In the genomic region with DNA sequence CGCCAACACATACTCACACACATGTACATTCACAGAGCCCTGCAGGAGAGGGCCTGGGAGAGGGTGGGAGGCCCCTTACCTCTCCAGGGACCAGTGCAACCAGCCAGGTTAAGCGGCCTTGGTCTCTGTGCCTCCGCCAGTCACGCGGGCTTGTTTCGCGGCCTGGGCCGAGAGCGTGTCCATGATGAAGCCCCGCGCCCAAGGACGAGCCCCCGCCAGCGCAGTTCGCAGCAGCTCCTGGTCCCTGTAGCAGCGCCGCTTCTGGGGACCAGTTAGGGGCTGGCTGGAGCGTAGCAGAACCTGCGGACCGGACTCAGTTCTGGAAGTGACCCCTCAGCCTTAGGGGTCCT, we compare ENCODE assay signal across 9 cellular contexts. TPM values are rescaled to one million over a fixed set of nuclear protein-coding genes. Genes with fewer than 3 reads are reported as not detected.
A peak's percentile ranks its signal among the peaks of the same experiment; 100 is the strongest.
DNase-seq lines count a peak whose midpoint lies in the region; ATAC-seq, FAIRE-seq and TF ChIP-seq lines count a peak whose summit lies in the region.
"Had no signal": no experiment of that assay in that cellular context is flagged by ENCODE, and none has a peak within 500 bp of the region (broad histone marks: within the 10 kb centered on the region; RNA-seq: fewer than 3 reads in every experiment).

No MANE protein-coding gene starts in this region.

- intact Hi-C loops in activated CD4-positive, alpha-beta T cell treated with anti-CD3 and anti-CD28 coated beads, Interleukin-2, amount 10 ng/mL, durations not matched to agents 24 days and 14 days (cut with micrococcal nuclease), result no loop called here
- intact Hi-C loops in kidney (cut with DNase I), result no loop called here

- in situ Hi-C loops in GM13976 (cut with MboI; ENCODE audit: low sequenced_read_pairs, unreplicated experiment), result no loop called here

- H3K9ac ChIP-seq in kidney (ENCODE audit: low read length in 2 of 2), result peak overlapping the region; percentile 32 to 84

- no peaks in the 10 kb centered on the region for H3K9me3 ChIP-seq in kidney (ENCODE audit: control insufficient read depth in 1 of 2, low read length in 2 of 2)
- no peaks in the 10 kb centered on the region for H3K9me3 ChIP-seq in thymus (ENCODE audit: control insufficient read depth)

- peak overlapping the region; percentile 80 to 91 for H3K27ac ChIP-seq in kidney (ENCODE audit: low read depth in 2 of 2, low read length in 2 of 2)
- no peak overlapping the region for H3K27ac ChIP-seq in thymus (ENCODE audit: low read depth)

- FAIRE-seq in kidney (lab: Jason Lieb, UNC), result no peak

- no peaks in the 10 kb centered on the region for H3K27me3 Mint-ChIP-seq in activated CD4-positive, alpha-beta T cell treated with anti-CD3 and anti-CD28 coated beads, Interleukin-2, amount 10 ng/mL, durations not matched to agents 24 days and 14 days
- H3K27me3 Mint-ChIP-seq in activated naive CD8-positive, alpha-beta T cell treated with anti-CD3 and anti-CD28 coated beads, Interleukin-2, amount 50 U/mL, for 24 hours, result no peaks in the 10 kb centered on the region

- H3K4me3 Mint-ChIP-seq in activated CD4-positive, alpha-beta T cell treated with anti-CD3 and anti-CD28 coated beads, Interleukin-2, amount 10 ng/mL, durations not matched to agents 24 days and 14 days, result peak overlapping the region; percentile 85
- H3K4me3 Mint-ChIP-seq in activated naive CD8-positive, alpha-beta T cell treated with anti-CD3 and anti-CD28 coated beads, Interleukin-2, amount 50 U/mL, for 24 hours, result peak overlapping the region; percentile 78

- H3K27me3 ChIP-seq in thymus (ENCODE audit: control insufficient read depth, insufficient read depth), result no peaks in the 10 kb centered on the region

- H3K4me1 Mint-ChIP-seq in activated CD4-positive, alpha-beta T cell treated with anti-CD3 and anti-CD28 coated beads, Interleukin-2, amount 10 ng/mL, durations not matched to agents 24 days and 14 days, result peaks cover 13% of the 10 kb centered on the region
- peaks cover 23% of the 10 kb centered on the region for H3K4me1 Mint-ChIP-seq in activated naive CD8-positive, alpha-beta T cell treated with anti-CD3 and anti-CD28 coated beads, Interleukin-2, amount 50 U/mL, for 24 hours

- H3K27ac Mint-ChIP-seq in activated CD4-positive, alpha-beta T cell treated with anti-CD3 and anti-CD28 coated beads, Interleukin-2, amount 10 ng/mL, durations not matched to agents 24 days and 14 days, result no peak overlapping the region
- H3K27ac Mint-ChIP-seq in activated naive CD8-positive, alpha-beta T cell treated with anti-CD3 and anti-CD28 coated beads, Interleukin-2, amount 50 U/mL, for 24 hours, result no peak overlapping the region

- peaks cover 2% of the 10 kb centered on the region for H3K36me3 Mint-ChIP-seq in activated CD4-positive, alpha-beta T cell treated with anti-CD3 and anti-CD28 coated beads, Interleukin-2, amount 10 ng/mL, durations not matched to agents 24 days and 14 days (ENCODE audit: low read depth)
- H3K36me3 Mint-ChIP-seq in activated naive CD8-positive, alpha-beta T cell treated with anti-CD3 and anti-CD28 coated beads, Interleukin-2, amount 50 U/mL, for 24 hours (ENCODE audit: low read depth), result no peaks in the 10 kb centered on the region

- no peak for TF ChIP-seq CTCF in kidney (IDR thresholded peaks at IDR 0.05; ENCODE audit: borderline replicate concordance, extremely low read depth, insufficient read depth)
- TF ChIP-seq CTCF in GM13976 (IDR thresholded peaks at IDR 0.05; ENCODE audit: borderline replicate concordance, control extremely low read depth, extremely low read depth, insufficient read depth, missing control alignments), result no peak

- H3K4me3 ChIP-seq in kidney (ENCODE audit: low read length in 2 of 2) (peak overlapping the region in 1 of 2 donors; percentile 81), thymus (ENCODE audit: low read length) (peak overlapping the region; percentile 63)

- WGBS in thymus, result 97% methylated on average over 20 of the region's 20 CpGs

- H3K4me1 ChIP-seq in kidney (ENCODE audit: control insufficient read depth in 1 of 2, insufficient read depth in 1 of 2, low read depth in 1 of 2, low read length in 2 of 2), result peaks cover 0 to 7% of the 10 kb centered on the region in 2 donors
- peaks cover 4% of the 10 kb centered on the region for H3K4me1 ChIP-seq in thymus (ENCODE audit: control insufficient read depth, insufficient read depth, low read length)

- DNase-seq in activated CD4-positive, alpha-beta T cell treated with anti-CD3 and anti-CD28 coated beads, Interleukin-2, amount 10 ng/mL, durations not matched to agents 24 days and 14 days, result peak; percentile 56
- no peak for DNase-seq in activated CD4-positive, alpha-beta T cell treated with anti-CD3 and anti-CD28 coated beads, Interleukin-2, amount 50 U/mL, for 1 hour
- DNase-seq in activated naive CD8-positive, alpha-beta T cell treated with anti-CD3 and anti-CD28 coated beads, Interleukin-2, amount 50 U/mL, for 24 hours, result no peak
- DNase-seq in kidney (peak; percentile 77), GM13976 (ENCODE audit: low spot score) (no peak), dedifferentiated amniotic fluid mesenchymal stem cell (ENCODE audit: extremely low spot score) (no peak)

- H3K36me3 ChIP-seq in kidney (ENCODE audit: control insufficient read depth in 1 of 2, insufficient read depth in 2 of 2, low read length in 2 of 2) (no peaks in the 10 kb centered on the region), thymus (ENCODE audit: control insufficient read depth, insufficient read depth) (no peaks in the 10 kb centered on the region)

- ATAC-seq in activated naive CD8-positive, alpha-beta T cell treated with anti-CD3 and anti-CD28 coated beads, Interleukin-2, amount 50 U/mL, for 24 hours, result no peak
- no peak for ATAC-seq in GM18873 (IDR thresholded peaks at IDR 0.05; ENCODE audit: low FRiP score, unreplicated experiment)

- no peaks in the 10 kb centered on the region for H3K9me3 Mint-ChIP-seq in activated CD4-positive, alpha-beta T cell treated with anti-CD3 and anti-CD28 coated beads, Interleukin-2, amount 10 ng/mL, durations not matched to agents 24 days and 14 days
- no peaks in the 10 kb centered on the region for H3K9me3 Mint-ChIP-seq in activated naive CD8-positive, alpha-beta T cell treated with anti-CD3 and anti-CD28 coated beads, Interleukin-2, amount 50 U/mL, for 24 hours

RNA-seq across cellular contexts. Expression of a gene that starts 7.3 kb away (rescaled TPM):
- total RNA-seq in activated CD4-positive, alpha-beta T cell treated with anti-CD3 and anti-CD28 coated beads, Interleukin-2, amount 10 ng/mL, durations not matched to agents 24 days and 14 days, result 0.23 and 0.57 TPM in 2 replicates
- 19.6 TPM for total RNA-seq in kidney
- polyA plus RNA-seq in kidney (ENCODE audit: insufficient read depth, low read depth, low replicate concordance) (84.8 TPM), thymus (6.8 TPM)
- total RNA-seq: Daoy had no signal

RNA-seq across cellular contexts. Expression of a gene that starts 11.3 kb away (rescaled TPM):
- 240 and 248 TPM in 2 replicates for total RNA-seq in activated CD4-positive, alpha-beta T cell treated with anti-CD3 and anti-CD28 coated beads, Interleukin-2, amount 10 ng/mL, durations not matched to agents 24 days and 14 days
- total RNA-seq in kidney, result 10.3 TPM
- polyA plus RNA-seq in kidney (ENCODE audit: insufficient read depth, low read depth, low replicate concordance) (0.99 TPM), thymus (175 TPM)

RNA-seq across cellular contexts. Expression of a gene that starts 17.6 kb away (rescaled TPM):
- total RNA-seq in activated CD4-positive, alpha-beta T cell treated with anti-CD3 and anti-CD28 coated beads, Interleukin-2, amount 10 ng/mL, durations not matched to agents 24 days and 14 days, result 304 and 341 TPM in 2 replicates
- total RNA-seq in kidney, result 132 TPM
- 178 TPM for polyA plus RNA-seq in kidney (ENCODE audit: insufficient read depth, low read depth, low replicate concordance)
- polyA plus RNA-seq in thymus, result 155 TPM

RNA-seq across cellular contexts. Expression of a gene that starts 17.6 kb away (rescaled TPM):
- total RNA-seq in activated CD4-positive, alpha-beta T cell treated with anti-CD3 and anti-CD28 coated beads, Interleukin-2, amount 10 ng/mL, durations not matched to agents 24 days and 14 days, result 10.6 and 10.9 TPM in 2 replicates
- 39.4 TPM for total RNA-seq in kidney
- polyA plus RNA-seq in kidney (ENCODE audit: insufficient read depth, low read depth, low replicate concordance) (20.5 TPM), thymus (15.4 TPM)

RNA-seq across cellular contexts. Expression of a gene that starts 30.9 kb away (rescaled TPM):
- 0.12 TPM in 1 of 2 replicates, not detected in the other for total RNA-seq in activated CD4-positive, alpha-beta T cell treated with anti-CD3 and anti-CD28 coated beads, Interleukin-2, amount 10 ng/mL, durations not matched to agents 24 days and 14 days
- not detected for total RNA-seq in kidney
- polyA plus RNA-seq in kidney (ENCODE audit: insufficient read depth, low read depth, low replicate concordance) (not detected), thymus (0.09 TPM)
- total RNA-seq: Daoy had no signal

Comparison
In these comparisons a context has a peak if more than half of its experiments do, and no peak if none do; other contexts are left out.
1. DNase-seq: peak in activated CD4-positive, alpha-beta T cell treated with anti-CD3 and anti-CD28 coated beads, Interleukin-2, amount 10 ng/mL, durations not matched to agents 24 days and 14 days (single experiment) and kidney (single experiment); none in activated CD4-positive, alpha-beta T cell treated with anti-CD3 and anti-CD28 coated beads, Interleukin-2, amount 50 U/mL, for 1 hour (single experiment), activated naive CD8-positive, alpha-beta T cell treated with anti-CD3 and anti-CD28 coated beads, Interleukin-2, amount 50 U/mL, for 24 hours (single experiment), GM13976 (single experiment) and dedifferentiated amniotic fluid mesenchymal stem cell (single experiment).
2. RNA of a gene that starts 7.3 kb away (total RNA-seq): 19.6 TPM in kidney (single experiment); 0.23 to 0.57 TPM in activated CD4-positive, alpha-beta T cell treated with anti-CD3 and anti-CD28 coated beads, Interleukin-2, amount 10 ng/mL, durations not matched to agents 24 days and 14 days; every median in the first group is over 10 times any median in the second.
3. RNA of a gene that starts 11.3 kb away (total RNA-seq): 240 to 248 TPM in activated CD4-positive, alpha-beta T cell treated with anti-CD3 and anti-CD28 coated beads, Interleukin-2, amount 10 ng/mL, durations not matched to agents 24 days and 14 days; 10.3 TPM in kidney (single experiment); every median in the first group is over 10 times any median in the second.